ENCODE assay signal across 21 cellular contexts in the genomic region with DNA sequence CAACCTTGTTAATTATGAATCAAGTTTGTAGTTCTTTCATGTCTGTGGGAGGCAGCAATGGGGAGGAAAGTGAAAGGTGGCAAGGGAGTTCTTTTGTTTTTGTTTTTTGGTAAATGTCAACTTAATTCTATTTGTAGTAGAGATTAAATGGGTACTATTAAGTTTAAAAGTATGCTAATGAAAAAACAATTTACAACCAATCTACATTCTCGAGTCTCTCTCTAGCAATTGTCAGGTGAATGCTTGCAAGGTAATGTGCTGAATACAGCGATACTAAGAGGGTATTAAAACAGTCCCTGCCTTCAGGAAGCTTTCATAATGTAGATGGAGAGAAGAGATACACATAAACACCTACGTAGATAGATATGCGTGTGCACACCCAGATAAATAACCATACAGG. TPM values are rescaled to one million over a fixed set of nuclear protein-coding genes. Genes with fewer than 3 reads are reported as not detected.
DNase-seq lines count a peak whose midpoint lies in the region; ATAC-seq, FAIRE-seq and TF ChIP-seq lines count a peak whose summit lies in the region.
"Had no signal": no experiment of that assay in that cellular context is flagged by ENCODE, and none has a peak within 500 bp of the region (broad histone marks: within the 10 kb centered on the region; RNA-seq: fewer than 3 reads in every experiment).

No MANE protein-coding gene starts in this region.

- H3K27ac Mint-ChIP-seq in activated CD4-positive, alpha-beta T cell treated with anti-CD3 and anti-CD28 coated beads, Interleukin-2, amount 10 ng/mL, durations not matched to agents 7 days and 5 days: no peak overlapping the region
- peak overlapping the region; percentile 20 for H3K27ac Mint-ChIP-seq in osteocyte (ENCODE audit: unreplicated experiment)
- H3K27ac Mint-ChIP-seq: activated naive CD8-positive, alpha-beta T cell treated with anti-CD3 and anti-CD28 coated beads for 36 hours had no signal

- WGBS in body of pancreas, 2 donors: 55 to 57% methylated on average over 4 of the region's 4 CpGs

- peaks cover 47% of the 10 kb centered on the region for H3K27me3 Mint-ChIP-seq in activated CD4-positive, alpha-beta T cell treated with anti-CD3 and anti-CD28 coated beads, Interleukin-2, amount 10 ng/mL, durations not matched to agents 7 days and 5 days
- H3K27me3 Mint-ChIP-seq in osteocyte (ENCODE audit: unreplicated experiment): peaks cover 19% of the 10 kb centered on the region

- intact Hi-C loops in body of pancreas (cut with DNase I): no loop called here

- no peaks in the 10 kb centered on the region for H3K9me3 Mint-ChIP-seq in activated CD4-positive, alpha-beta T cell treated with anti-CD3 and anti-CD28 coated beads, Interleukin-2, amount 10 ng/mL, durations not matched to agents 7 days and 5 days
- no peaks in the 10 kb centered on the region for H3K9me3 Mint-ChIP-seq in osteocyte (ENCODE audit: unreplicated experiment)
- H3K9me3 Mint-ChIP-seq: activated naive CD8-positive, alpha-beta T cell treated with anti-CD3 and anti-CD28 coated beads for 36 hours had no signal

- no peaks in the 10 kb centered on the region for H3K36me3 Mint-ChIP-seq in activated CD4-positive, alpha-beta T cell treated with anti-CD3 and anti-CD28 coated beads, Interleukin-2, amount 10 ng/mL, durations not matched to agents 7 days and 5 days (ENCODE audit: low read depth)
- peaks cover 7% of the 10 kb centered on the region for H3K36me3 Mint-ChIP-seq in osteocyte (ENCODE audit: unreplicated experiment)
- H3K36me3 Mint-ChIP-seq: activated naive CD8-positive, alpha-beta T cell treated with anti-CD3 and anti-CD28 coated beads for 36 hours had no signal

- H3K4me3 Mint-ChIP-seq in activated CD4-positive, alpha-beta T cell treated with anti-CD3 and anti-CD28 coated beads, Interleukin-2, amount 10 ng/mL, durations not matched to agents 7 days and 5 days: peak overlapping the region; percentile 4
- H3K4me3 Mint-ChIP-seq in osteocyte (ENCODE audit: unreplicated experiment): no peak overlapping the region
- H3K4me3 Mint-ChIP-seq: activated naive CD8-positive, alpha-beta T cell treated with anti-CD3 and anti-CD28 coated beads for 36 hours had no signal

- DNase-seq in activated CD4-positive, alpha-beta T cell treated with anti-CD3 and anti-CD28 coated beads, Interleukin-2, amount 10 ng/mL, durations not matched to agents 7 days and 5 days: no peak
- no peak for DNase-seq in activated CD4-positive, alpha-beta T cell treated with anti-CD3 and anti-CD28 coated beads for 1 hour
- DNase-seq in coronary artery (ENCODE audit: low spot score): no peak
- no peak for DNase-seq in osteocyte (ENCODE audit: extremely low spot score, unreplicated experiment)
- DNase-seq in HuH-7 (ENCODE audit: low spot score): no peak
- no peak for DNase-seq in body of pancreas
- DNase-seq in H54 (ENCODE audit: insufficient read length, low spot score): no peak
- DNase-seq: activated CD4-positive, alpha-beta T cell treated with anti-CD3 and anti-CD28 coated beads, Interleukin-2, amount 50 U/mL, for 48 hours; activated naive CD8-positive, alpha-beta T cell treated with anti-CD3 and anti-CD28 coated beads for 36 hours; heart right ventricle; left ventricle myocardium superior; MM.1S; NCI-H748 treated with DMSO at 0.1 percent for 48 hours; pancreas; PC-3; SHP77; sigmoid colon had no signal

- no peaks in the 10 kb centered on the region for H3K9me3 ChIP-seq in HUES48 (ENCODE audit: control insufficient read depth, insufficient read depth, low read length)
- H3K9me3 ChIP-seq in body of pancreas: no peaks in the 10 kb centered on the region
- H3K9me3 ChIP-seq: A549, heart right ventricle, pancreas, sigmoid colon had no signal

- POLR2A ChIA-PET in activated CD4-positive, alpha-beta T cell treated with anti-CD3 and anti-CD28 coated beads, Interleukin-2, amount 10 ng/mL, durations not matched to agents 7 days and 5 days (lab: Charles Lee): no interaction called here

- H3K27me3 ChIP-seq in HUES48 (ENCODE audit: control insufficient read depth, insufficient read depth, low read length) (peaks cover 71% of the 10 kb centered on the region), body of pancreas (peaks cover 0 to 7% of the 10 kb centered on the region in 2 donors)
- H3K27me3 ChIP-seq: pancreas, sigmoid colon had no signal

- H3K36me3 ChIP-seq in HUES48 (ENCODE audit: control insufficient read depth, insufficient read depth, low read length) (0 out of 2 replicates have a peak, but pooled peaks cover under 1% of the 10 kb centered on the region), body of pancreas (replicated peaks in 1 of 2; ENCODE audit: insufficient read depth in 1 of 2, low read depth in 2 of 2) (no peaks in the 10 kb centered on the region)
- H3K36me3 ChIP-seq: pancreas had no signal

- FAIRE-seq in H54 (lab: Jason Lieb, UNC): no peak
- FAIRE-seq: A549, G401.6, K562, pancreas had no signal

- TF ChIP-seq CTCF in coronary artery (IDR thresholded peaks at IDR 0.05) (no peak), osteocyte (IDR thresholded peaks at IDR 0.05) (no peak), body of pancreas (IDR thresholded peaks at IDR 0.05) (no peak)

- TF ChIP-seq POLR2A in body of pancreas (IDR thresholded peaks at IDR 0.05): no peak
- TF ChIP-seq POLR2A in H54 (IDR thresholded peaks at IDR 0.05; ENCODE audit: low read depth, low read length): no peak

- CTCF ChIA-PET in activated CD4-positive, alpha-beta T cell treated with anti-CD3 and anti-CD28 coated beads, Interleukin-2, amount 10 ng/mL, durations not matched to agents 7 days and 5 days (lab: Charles Lee): interaction anchor here (2.4 kb wide), 1 partner anchor 9 kb away, joined by 8 read pairs; no protein-coding TSS in a partner anchor

- 0 out of 2 replicates have a peak overlapping the region, but pooled peaks have one; percentile 70 for H3K4me3 ChIP-seq in HUES48 (ENCODE audit: low read depth, low read length)
- no peak overlapping the region for H3K4me3 ChIP-seq in coronary artery
- no peak overlapping the region for H3K4me3 ChIP-seq in body of pancreas
- H3K4me3 ChIP-seq: K562 had no signal

- no peak overlapping the region for H3K9ac ChIP-seq in HUES48 (ENCODE audit: low read depth, low read length)

- H3K27ac ChIP-seq in HUES48 (ENCODE audit: low read depth, low read length): peak overlapping the region; percentile 52
- H3K27ac ChIP-seq in coronary artery: peak overlapping the region; percentile 19 to 96
- H3K27ac ChIP-seq in body of pancreas: peak overlapping the region in 1 of 4 donors; percentile 64
- H3K27ac ChIP-seq: A549 had no signal

- no peak for ATAC-seq in body of pancreas
- ATAC-seq: K562, left ventricle myocardium superior had no signal

- H3K4me1 ChIP-seq in HUES48 (ENCODE audit: control insufficient read depth, insufficient read depth, low read length): peaks cover 65% of the 10 kb centered on the region
- H3K4me1 ChIP-seq in body of pancreas: peaks cover 29% of the 10 kb centered on the region

- H3K4me1 Mint-ChIP-seq in activated CD4-positive, alpha-beta T cell treated with anti-CD3 and anti-CD28 coated beads, Interleukin-2, amount 10 ng/mL, durations not matched to agents 7 days and 5 days: peaks cover 42% of the 10 kb centered on the region
- peaks cover 41% of the 10 kb centered on the region for H3K4me1 Mint-ChIP-seq in osteocyte (ENCODE audit: unreplicated experiment)

RNA-seq across cellular contexts. Expression of gene DACT1, which starts 1.6 kb away (rescaled TPM):
- 1 to 10 TPM; 1.2 TPM for total RNA-seq in activated CD4-positive, alpha-beta T cell treated with anti-CD3 and anti-CD28 coated beads, Interleukin-2, amount 10 ng/mL, durations not matched to agents 7 days and 5 days
- 29.2 and 32.7 TPM in 2 replicates for total RNA-seq in osteocyte
- total RNA-seq in body of pancreas: 1 to 10 TPM; 3.9 to 4.0 TPM
